In genomic region chr11:69086152-69086551, GRCh38 we compare ENCODE assay signal across 16 cellular contexts. TPM values are rescaled to one million over a fixed set of nuclear protein-coding genes. Genes with fewer than 3 reads are reported as not detected.
DNase-seq lines count a peak whose midpoint lies in the region; ATAC-seq, FAIRE-seq and TF ChIP-seq lines count a peak whose summit lies in the region.
"Had no signal": no experiment of that assay in that cellular context is flagged by ENCODE, and none has a peak within 500 bp of the region (broad histone marks: within the 10 kb centered on the region; RNA-seq: fewer than 3 reads in every experiment).

No MANE protein-coding gene starts in this region.

- H3K79me2 ChIP-seq in HepG2 (ENCODE audit: insufficient read depth, low read length): no peaks in the 10 kb centered on the region

- H3K4me1 ChIP-seq in HepG2 (ENCODE audit: insufficient read depth, low read length) (no peaks in the 10 kb centered on the region), right lobe of liver (no peaks in the 10 kb centered on the region), muscle layer of colon (ENCODE audit: insufficient read depth, low read length) (peaks cover 38% of the 10 kb centered on the region), vagina (peaks cover 6% of the 10 kb centered on the region)

- H2AFZ ChIP-seq in HepG2 (ENCODE audit: low read length): no peak overlapping the region

- no peak for FAIRE-seq in HepG2 (lab: Jason Lieb, UNC)
- FAIRE-seq: GM18507 had no signal

- 97% methylated on average over 12 of the region's 14 CpGs for WGBS in HepG2 (ENCODE audit: low lambda C conversion rate)
- 61% methylated on average over 2 of the region's 14 CpGs for WGBS in right lobe of liver (ENCODE audit: insufficient coverage, low coverage, low lambda C conversion rate, missing lambda C conversion rate)

- ATAC-seq in HepG2 (no peak), right lobe of liver (no peak)
- ATAC-seq: left cardiac atrium had no signal

- H3K4me2 ChIP-seq in HepG2 (ENCODE audit: low read depth, low read length): no peak overlapping the region

- in situ Hi-C loops in HepG2 (cut with HindIII; ENCODE audit: extremely low pct_ligation_motif_present, low pct_unique_long_range_greater_than_20kb): no loop called here

- H3K4me3 ChIP-seq in HepG2 (replicated peaks in 1 of 3; ENCODE audit: insufficient read depth in 1 of 3, low read depth in 2 of 3, low read length in 3 of 3) (no peak overlapping the region), right lobe of liver (no peak overlapping the region), dorsolateral prefrontal cortex (no peak overlapping the region), muscle layer of colon (ENCODE audit: low read depth in 1 of 2, low read length in 2 of 2) (no peak overlapping the region), vagina (no peak overlapping the region)

- POLR2A ChIA-PET in HepG2 (lab: Yijun Ruan, JAX): no interaction called here

- TF ChIP-seq RAD21 in HepG2 (CRISPR knock-in tag; IDR thresholded peaks at IDR 0.05): no peak

- H3K36me3 ChIP-seq in HepG2 (replicated peaks in 1 of 2; ENCODE audit: control insufficient read depth in 1 of 2, insufficient read depth in 2 of 2, low read length in 2 of 2) (peaks cover 4 to 10% of the 10 kb centered on the region in 2 experiments; a peak in 4 of 5 replicates), right lobe of liver (peaks cover 0 to 44% (median 0%) of the 10 kb centered on the region in 4 donors), muscle layer of colon (ENCODE audit: insufficient read depth, low read length) (peaks cover 57% of the 10 kb centered on the region), vagina (peaks cover 0 to 28% of the 10 kb centered on the region in 2 donors)

- H3K9ac ChIP-seq in HepG2 (ENCODE audit: insufficient read depth, low read depth, low read length) (no peak overlapping the region), muscle layer of colon (ENCODE audit: low read length) (peak overlapping the region; percentile 57)

- BruUV-seq in HepG2 (replicated peaks; lab: Mats Ljungman, UMichigan): no TSS peak

- TF ChIP-seq POLR2A in HepG2 (IDR thresholded peaks at IDR 0.05; ENCODE audit: insufficient read depth in 1 of 2, low read depth in 2 of 2, low read length in 2 of 2) (no peak), right lobe of liver (IDR thresholded peaks at IDR 0.05) (no peak), vagina (IDR thresholded peaks at IDR 0.05) (no peak)

- no peak for TF ChIP-seq EP300 in HepG2 (IDR thresholded peaks at IDR 0.05; ENCODE audit: low read depth in 2 of 2, low read length in 2 of 2)
- TF ChIP-seq EP300 in HepG2 (CRISPR knock-in tag; IDR thresholded peaks at IDR 0.05; ENCODE audit: borderline replicate concordance): no peak

- intact Hi-C loops in HepG2 (cut with micrococcal nuclease; ENCODE audit: unreplicated experiment): loop anchor here (5.0 kb wide), 1 partner anchor 184 kb away; the partner anchor contains the start of genes IGHMBP2 and MRPL21
- intact Hi-C loops in right lobe of liver (cut with DNase I): no loop called here
- intact Hi-C loops in dorsolateral prefrontal cortex (cut with DNase I): loop anchor here (5.0 to 10.0 kb wide), 3 partner anchors 44 to 184 kb away; partner anchors contain the start of genes IGHMBP2 (in 2 of the 2) and MRPL21 (in 2 of the 2)
- intact Hi-C loops in vagina (cut with DNase I): loop anchor here (5.0 kb wide), 1 partner anchor 74 kb away; the partner anchor contains the start of gene MRGPRF

- CTCF ChIA-PET in HepG2 (lab: Yijun Ruan, JAX; ENCODE audit: low intra/inter-chr PET ratio, low total read pairs): no interaction called here

- H3K27ac ChIP-seq in HepG2 (ENCODE audit: extremely low read length, insufficient read depth, low read length) (no peak overlapping the region), right lobe of liver (no peak overlapping the region), dorsolateral prefrontal cortex (peak overlapping the region in 30 of 59 donors; percentile 0 to 77 (median 44)), muscle layer of colon (ENCODE audit: low read depth, low read length) (peak overlapping the region; percentile 80), vagina (peak overlapping the region; percentile 73)
- H3K27ac ChIP-seq: neutrophil had no signal

- TF ChIP-seq CTCF in HepG2 (CRISPR knock-in tag; IDR thresholded peaks at IDR 0.05): 0 out of 2 replicates have a peak, but pooled peaks have one; percentile 15
- no peak for TF ChIP-seq CTCF in right lobe of liver (IDR thresholded peaks at IDR 0.05)
- TF ChIP-seq CTCF in dorsolateral prefrontal cortex (IDR thresholded peaks at IDR 0.05 in 54 of 56, conservative IDR thresholded peaks at IDR 0.05 in 2 of 56; ENCODE audit: low read depth in 1 of 56, partially characterized antibody in 56 of 56): peak in 20 of 56 donors; percentile 6 to 36 (median 12)
- no peak for TF ChIP-seq CTCF in vagina (IDR thresholded peaks at IDR 0.05)

- no peaks in the 10 kb centered on the region for H3K9me3 ChIP-seq in HepG2 (ENCODE audit: low read length)
- no peaks in the 10 kb centered on the region for H3K9me3 ChIP-seq in right lobe of liver
- no peaks in the 10 kb centered on the region for H3K9me3 ChIP-seq in muscle layer of colon (ENCODE audit: low read length)
- H3K9me3 ChIP-seq in vagina: no peaks in the 10 kb centered on the region
- H3K9me3 ChIP-seq: neutrophil had no signal

- 0 out of 2 replicates have a peak, but pooled peaks cover 3% of the 10 kb centered on the region for H4K20me1 ChIP-seq in HepG2 (ENCODE audit: insufficient read depth, low read length)

- DNase-seq in HepG2 (ENCODE audit: low spot score) (no peak), right lobe of liver (no peak), dorsolateral prefrontal cortex (peak in 6 of 10 donors; percentile 32 to 74 (median 68)), vagina (ENCODE audit: extremely low spot score in 2 of 2) (no peak), DMS 273 treated with DMSO at 0.1 percent for 48 hours (lab: John Stamatoyannopoulos, UW) (no peak), activated gamma-delta T cell (lab: John Stamatoyannopoulos, UW) (no peak), COLO668 (lab: John Stamatoyannopoulos, UW; ENCODE audit: unreplicated experiment) (no peak)
- DNase-seq: activated naive CD8-positive, alpha-beta T cell treated with anti-CD3 and anti-CD28 coated beads, Interleukin-2, amount 10 ng/mL, durations not matched to agents 7 days and 5 days; dermis blood vessel endothelial cell; left cardiac atrium; NCI-H146; NCI-H526 treated with DMSO at 0.1 percent for 48 hours; SHP77 treated with DMSO at 0.1 percent for 48 hours had no signal

- no peaks in the 10 kb centered on the region for H3K27me3 ChIP-seq in HepG2 (ENCODE audit: control insufficient read depth in 1 of 2, insufficient read depth in 2 of 2, low read length in 2 of 2)
- no peaks in the 10 kb centered on the region for H3K27me3 ChIP-seq in right lobe of liver
- no peaks in the 10 kb centered on the region for H3K27me3 ChIP-seq in dorsolateral prefrontal cortex
- H3K27me3 ChIP-seq in muscle layer of colon (ENCODE audit: control insufficient read depth in 1 of 2, insufficient read depth in 2 of 2, low read length in 2 of 2): no peaks in the 10 kb centered on the region
- no peaks in the 10 kb centered on the region for H3K27me3 ChIP-seq in vagina
- H3K27me3 ChIP-seq: neutrophil had no signal

TF ChIP-seq in HepG2, 621 proteins besides CTCF, POLR2A, EP300 and RAD21:
- TF ChIP-seq ZBTB33 (CRISPR knock-in tag; IDR thresholded peaks at IDR 0.05) (0 out of 2 replicates have a peak, but pooled peaks have one; percentile 14), ZNF20 (CRISPR knock-in tag; IDR thresholded peaks at IDR 0.05) (no peak)

RNA-seq across cellular contexts. Expression of gene TPCN2, which starts 37.4 kb away (rescaled TPM):
- 2.0 and 5.9 TPM in 2 replicates for total RNA-seq in HepG2 (2016; rRNA removed; fragmentation: Illumina TruSeq; extraction: Trizol)
- total RNA-seq in HepG2 (2016; cell fraction: cytosol; rRNA removed; fragmentation: Illumina TruSeq; extraction: Trizol; ENCODE audit: low read depth): 3.5 and 4.3 TPM in 2 replicates
- 1.8 and 5.7 TPM in 2 replicates for total RNA-seq in HepG2 (2016; cell fraction: insoluble cytoplasmic fraction; rRNA removed; fragmentation: Illumina TruSeq; extraction: Trizol)
- 2.4 and 2.5 TPM in 2 replicates for total RNA-seq in HepG2 (2016; cell fraction: membrane; rRNA removed; fragmentation: Illumina TruSeq; extraction: Trizol)
- 7.8 and 11.5 TPM in 2 replicates for total RNA-seq in HepG2 (2016; cell fraction: nucleus; rRNA removed; fragmentation: Illumina TruSeq; extraction: Trizol)
- polyA plus RNA-seq in HepG2 (2011; rRNA removed): 5.6 and 6.9 TPM in 2 replicates
- polyA plus RNA-seq in HepG2 (2011; cell fraction: cytosol; rRNA removed): 3.3 and 3.5 TPM in 2 replicates
- 37.2 and 42.8 TPM in 2 replicates for polyA plus RNA-seq in HepG2 (2011; cell fraction: nucleus; rRNA removed)
- 4.5 and 4.7 TPM in 2 replicates for polyA plus RNA-seq in HepG2 (2012)
- polyA plus RNA-seq in HepG2 (2016; cell fraction: cytosol; fragmentation: Illumina TruSeq; extraction: Trizol; ENCODE audit: low read depth): 0.52 and 0.74 TPM in 2 replicates
- polyA plus RNA-seq in HepG2 (2016; cell fraction: insoluble cytoplasmic fraction; fragmentation: Illumina TruSeq; extraction: Trizol; ENCODE audit: low read depth): 1.7 and 2.1 TPM in 2 replicates
- 1.3 TPM in 2 replicates for polyA plus RNA-seq in HepG2 (2016; cell fraction: membrane; fragmentation: Illumina TruSeq; extraction: Trizol; ENCODE audit: low read depth)
- polyA plus RNA-seq in HepG2 (2016; cell fraction: nucleus; fragmentation: Illumina TruSeq; extraction: Trizol; ENCODE audit: insufficient read depth, low read depth): 17.8 and 19.4 TPM in 2 replicates
- 10.3 and 20.2 TPM in 2 replicates for polyA minus RNA-seq in HepG2 (2011; rRNA and poly(A)+ RNA removed; ENCODE audit: low replicate concordance)
- polyA minus RNA-seq in HepG2 (2011; cell fraction: cytosol; rRNA and poly(A)+ RNA removed): 1.6 TPM in 2 replicates
- polyA minus RNA-seq in HepG2 (2011; cell fraction: nucleus; rRNA and poly(A)+ RNA removed): 14.9 and 16.5 TPM in 2 replicates
- total RNA-seq in right lobe of liver: 10 to 100 TPM; 10.7 to 27.2 (median 15.6) TPM
- total RNA-seq in dorsolateral prefrontal cortex: 10 to 100 TPM; 15.3 to 43.5 (median 27.6) TPM
- total RNA-seq in vagina: 21.1 TPM

Comparison
In these comparisons a context has a peak if more than half of its experiments do, and no peak if none do; other contexts are left out.
1. intact Hi-C loops: an anchor here in HepG2 (5.0 kb wide), dorsolateral prefrontal cortex (5.0 to 10.0 kb wide) and vagina (5.0 kb wide); none called in right lobe of liver.
2. DNase-seq: peak in dorsolateral prefrontal cortex (6 of 10); none in HepG2 (single experiment), right lobe of liver (0 of 3), vagina (0 of 2), DMS 273 treated with DMSO at 0.1 percent for 48 hours (single experiment), activated gamma-delta T cell (single experiment) and COLO668 (single experiment).
3. H3K27ac ChIP-seq: peak in dorsolateral prefrontal cortex (30 of 59), muscle layer of colon (single experiment) and vagina (single experiment); none in HepG2 (single experiment) and right lobe of liver (0 of 3).